ENCODE assay signal across 22 cellular contexts in genomic region chr1:198245379-198245778, GRCh38.
DNase-seq lines count a peak whose midpoint lies in the region; ATAC-seq and TF ChIP-seq lines count a peak whose summit lies in the region.
"Had no signal": no experiment of that assay in that cellular context is flagged by ENCODE, and none has a peak within 500 bp of the region (broad histone marks: within the 10 kb centered on the region; RNA-seq: fewer than 3 reads in every experiment).

No MANE protein-coding gene starts in this region.

- H2AFZ ChIP-seq in osteoblast (ENCODE audit: low read length), result no peak overlapping the region

- H3K4me2 ChIP-seq in osteoblast (ENCODE audit: insufficient read depth, low read length), result no peak overlapping the region

- H3K27me3 ChIP-seq in right atrium auricular region (no peaks in the 10 kb centered on the region), left ventricle myocardium inferior (ENCODE audit: low read depth) (no peaks in the 10 kb centered on the region), osteoblast (ENCODE audit: insufficient read depth, low read length) (no peaks in the 10 kb centered on the region), foreskin keratinocyte (no peaks in the 10 kb centered on the region), WERI-Rb-1 (ENCODE audit: insufficient read depth, low read depth, severe bottlenecking) (no peaks in the 10 kb centered on the region)

- H3K4me1 ChIP-seq in right atrium auricular region (peaks cover 0 to 32% of the 10 kb centered on the region in 2 donors), left ventricle myocardium inferior (peaks cover 60% of the 10 kb centered on the region), osteoblast (ENCODE audit: insufficient read depth, low read length) (no peaks in the 10 kb centered on the region), foreskin keratinocyte (no peaks in the 10 kb centered on the region)

- in situ Hi-C loops in KBM-7 (cut with MboI; ENCODE audit: low pct_unique_long_range_greater_than_20kb, low sequenced_read_pairs), result no loop called here

- no peak for TF ChIP-seq CTCF in right atrium auricular region (IDR thresholded peaks at IDR 0.05)
- no peak for TF ChIP-seq CTCF in left ventricle myocardium inferior (IDR thresholded peaks at IDR 0.05; ENCODE audit: borderline replicate concordance)
- TF ChIP-seq CTCF in osteoblast (IDR thresholded peaks at IDR 0.05; ENCODE audit: extremely low read depth, low read depth, low read length), result no peak
- TF ChIP-seq CTCF in foreskin keratinocyte (conservative IDR thresholded peaks at IDR 0.05), result no peak
- TF ChIP-seq CTCF in WERI-Rb-1 (IDR thresholded peaks at IDR 0.05; ENCODE audit: low read depth, low read length), result no peak

- H3K36me3 ChIP-seq in right atrium auricular region (no peaks in the 10 kb centered on the region), left ventricle myocardium inferior (no peaks in the 10 kb centered on the region), osteoblast (ENCODE audit: insufficient read depth, low read length) (peaks cover 35% of the 10 kb centered on the region), WERI-Rb-1 (no peaks in the 10 kb centered on the region)

- peaks cover 81% of the 10 kb centered on the region for H3K79me2 ChIP-seq in osteoblast (ENCODE audit: insufficient read depth, low read length)

- H4K20me1 ChIP-seq in osteoblast (ENCODE audit: insufficient read depth, low read length), result peaks cover 39% of the 10 kb centered on the region

- H3K9me3 ChIP-seq in right atrium auricular region, result no peaks in the 10 kb centered on the region
- no peaks in the 10 kb centered on the region for H3K9me3 ChIP-seq in left ventricle myocardium inferior (replicated peaks)
- no peaks in the 10 kb centered on the region for H3K9me3 ChIP-seq in osteoblast (ENCODE audit: low read depth, low read length)
- H3K9me3 ChIP-seq in WERI-Rb-1 (ENCODE audit: severe bottlenecking), result no peaks in the 10 kb centered on the region

- intact Hi-C loops in Right ventricle myocardium superior (cut with DNase I), result no loop called here
- intact Hi-C loops in left ventricle myocardium inferior (cut with micrococcal nuclease), result no loop called here

- DNase-seq in Right ventricle myocardium superior, result peak; percentile 34
- DNase-seq in right atrium auricular region (ENCODE audit: low spot score), result no peak
- DNase-seq in KBM-7, result peak; percentile 31
- peak; percentile 22 for DNase-seq in left ventricle myocardium inferior
- peak; percentile 13 for DNase-seq in osteoblast (ENCODE audit: insufficient read length, low spot score, missing footprints)
- no peak for DNase-seq in foreskin keratinocyte
- DNase-seq in WERI-Rb-1, result no peak
- DNase-seq in activated gamma-delta T cell (lab: John Stamatoyannopoulos, UW), result no peak
- DNase-seq: 8988T; AML-193; C1 segment of cervical spinal cord; GDM1; KG1; NCI-H1105; NCI-H1694; NCI-H2081; NCI-H2171; NCI-H345; NCI-H524; NCI-H774; NK-92 treated with Interleukin-12 subunit alpha and Interleukin-12 subunit beta, amount 100 ng/mL, for 24 hours had no signal

- peak overlapping the region in 1 of 2 donors; percentile 65 for H3K27ac ChIP-seq in right atrium auricular region
- H3K27ac ChIP-seq in left ventricle myocardium inferior (replicated peaks), result peak overlapping the region; percentile 43
- H3K27ac ChIP-seq in osteoblast (ENCODE audit: low read depth, low read length), result no peak overlapping the region
- no peak overlapping the region for H3K27ac ChIP-seq in foreskin keratinocyte
- no peak overlapping the region for H3K27ac ChIP-seq in WERI-Rb-1
- H3K27ac ChIP-seq: RWPE1 had no signal

- ATAC-seq in Right ventricle myocardium superior (ENCODE audit: poor library complexity), result peak; percentile 52
- no peak for ATAC-seq in foreskin keratinocyte

- no peak overlapping the region for H3K4me3 ChIP-seq in right atrium auricular region
- H3K4me3 ChIP-seq in left ventricle myocardium inferior, result no peak overlapping the region
- H3K4me3 ChIP-seq in osteoblast (ENCODE audit: insufficient read depth, low read length), result no peak overlapping the region
- H3K4me3 ChIP-seq in WERI-Rb-1 (ENCODE audit: low read depth, low read length), result no peak overlapping the region

Comparison
In these comparisons a context has a peak if more than half of its experiments do, and no peak if none do; other contexts are left out.
1. DNase-seq: peak in Right ventricle myocardium superior (single experiment), KBM-7 (single experiment), left ventricle myocardium inferior (single experiment) and osteoblast (single experiment); none in right atrium auricular region (single experiment), foreskin keratinocyte (0 of 2), WERI-Rb-1 (single experiment) and activated gamma-delta T cell (single experiment).